10 cellular contexts compared by ENCODE assay signal in the genomic region with DNA sequence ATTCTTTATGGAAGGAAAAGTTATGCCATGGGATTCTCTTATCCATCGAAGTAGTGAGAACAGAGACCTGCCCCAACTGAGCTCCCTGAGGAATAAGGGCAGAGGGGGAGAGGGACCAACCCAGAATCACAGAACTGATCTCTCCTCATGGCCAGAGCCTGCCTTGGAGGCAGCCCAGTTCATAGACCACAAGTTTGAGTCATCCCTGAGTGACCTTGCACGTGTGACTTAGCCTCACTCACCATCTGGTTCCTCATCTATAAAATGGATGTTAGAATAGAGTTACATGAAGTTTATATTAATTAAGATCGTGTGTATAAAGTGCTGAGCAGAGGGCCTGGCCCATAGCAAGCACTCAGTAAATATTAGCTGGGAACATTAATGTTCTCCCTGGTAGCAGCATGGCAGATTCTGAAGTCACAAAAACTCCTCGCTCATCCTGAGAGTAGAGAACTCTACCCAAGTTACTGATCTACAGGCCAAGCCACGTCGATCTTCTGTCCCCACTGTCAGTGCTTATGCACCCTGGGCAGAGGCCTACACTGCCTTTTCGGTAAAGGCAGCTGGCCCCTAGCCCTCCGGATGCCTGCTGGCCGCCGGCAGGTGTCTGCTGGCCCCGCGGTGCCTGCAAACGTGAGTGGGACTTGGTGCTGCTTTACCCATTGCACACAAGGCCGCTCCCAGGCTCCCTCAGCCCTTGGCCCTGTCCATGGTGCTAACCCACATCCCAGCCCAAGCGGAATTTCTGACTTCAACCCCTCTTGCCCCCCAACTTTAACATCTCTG.
DNase-seq lines count a peak whose midpoint lies in the region; ATAC-seq and TF ChIP-seq lines count a peak whose summit lies in the region.
"Had no signal": no experiment of that assay in that cellular context is flagged by ENCODE, and none has a peak within 500 bp of the region (broad histone marks: within the 10 kb centered on the region; RNA-seq: fewer than 3 reads in every experiment).

No MANE protein-coding gene starts in this region.

- CTCF ChIA-PET in SK-N-SH (lab: Yijun Ruan, JAX), result interaction anchor here (0.8 to 2.3 kb wide), 8 partner anchors 9 to 404 kb away, joined by 3 to 7 read pairs (median 3); no protein-coding TSS in a partner anchor

- no peaks in the 10 kb centered on the region for H3K36me3 ChIP-seq in SK-N-SH (replicated peaks in 1 of 2; ENCODE audit: control insufficient read depth in 1 of 2, insufficient read depth in 2 of 2, low read length in 1 of 2)
- H3K36me3 ChIP-seq in upper lobe of right lung, result no peaks in the 10 kb centered on the region
- H3K36me3 ChIP-seq: HAP-1, upper lobe of left lung had no signal

- no peak overlapping the region for H2AFZ ChIP-seq in SK-N-SH (ENCODE audit: low read depth)

- H3K9ac ChIP-seq in SK-N-SH, result no peak overlapping the region

- no peaks in the 10 kb centered on the region for H3K9me2 ChIP-seq in SK-N-SH

- intact Hi-C loops in upper lobe of right lung (cut with DNase I), result no loop called here

- H4K20me1 ChIP-seq in SK-N-SH (ENCODE audit: insufficient read depth), result no peaks in the 10 kb centered on the region

- WGBS in SK-N-SH (ENCODE audit: low lambda C conversion rate), result 42% methylated on average over 12 of the region's 15 CpGs

- TF ChIP-seq EP300 in SK-N-SH (IDR thresholded peaks at IDR 0.05; ENCODE audit: borderline replicate concordance in 1 of 2, low read depth in 1 of 2, low read length in 1 of 2), result no peak

- no peaks in the 10 kb centered on the region for H3F3A ChIP-seq in SK-N-SH (replicated peaks; ENCODE audit: insufficient read depth)

- DNase-seq in stimulated activated CD4-positive, alpha-beta T cell treated with anti-CD3 and anti-CD28 coated beads, Interleukin-2, amount 100 ng/mL, for 24 hours, result peak; percentile 14 to 27
- DNase-seq in stimulated activated CD4-positive, alpha-beta T cell treated with anti-CD3 and anti-CD28 coated beads, Interleukin-4, amount 100 ng/mL, for 4 hours, result no peak
- DNase-seq in SK-N-SH, result no peak
- DNase-seq in fibroblast of peridontal ligament (ENCODE audit: extremely low read depth), result peak; percentile 26
- no peak for DNase-seq in upper lobe of right lung
- no peak for DNase-seq in T-helper 9 cell
- no peak for DNase-seq in D341Med (ENCODE audit: low spot score)
- DNase-seq in NCI-H1048 (lab: John Stamatoyannopoulos, UW), result no peak

- POLR2A ChIA-PET in SK-N-SH (lab: Yijun Ruan, JAX), result interaction anchor here (0.6 kb wide), 1 partner anchor 99 kb away, joined by 3 read pairs; no protein-coding TSS in a partner anchor

- H3K4me3 ChIP-seq in SK-N-SH (ENCODE audit: low read depth in 2 of 2, low read length in 1 of 2), result no peak overlapping the region
- H3K4me3 ChIP-seq in upper lobe of right lung, result no peak overlapping the region
- H3K4me3 ChIP-seq: HAP-1, upper lobe of left lung had no signal

- no peak overlapping the region for H3K4me2 ChIP-seq in SK-N-SH

- H3K27ac ChIP-seq in SK-N-SH (ENCODE audit: low read depth in 2 of 2, low read length in 1 of 2) (no peak overlapping the region), upper lobe of right lung (no peak overlapping the region)
- H3K27ac ChIP-seq: upper lobe of left lung had no signal

- H3K9me3 ChIP-seq in SK-N-SH (no peaks in the 10 kb centered on the region), upper lobe of right lung (no peaks in the 10 kb centered on the region)
- H3K9me3 ChIP-seq: HAP-1, upper lobe of left lung had no signal

- TF ChIP-seq CTCF in SK-N-SH (IDR thresholded peaks at IDR 0.05) (no peak), upper lobe of right lung (IDR thresholded peaks at IDR 0.05) (no peak)

- TF ChIP-seq RAD21 in SK-N-SH (IDR thresholded peaks at IDR 0.05; ENCODE audit: low read length), result no peak

- H3K27me3 ChIP-seq in SK-N-SH (ENCODE audit: insufficient read depth), result no peaks in the 10 kb centered on the region; the same call in 1 of the 2 replicates
- no peaks in the 10 kb centered on the region for H3K27me3 ChIP-seq in upper lobe of right lung
- H3K27me3 ChIP-seq: upper lobe of left lung had no signal

- H3K79me2 ChIP-seq in SK-N-SH (ENCODE audit: insufficient read depth), result no peaks in the 10 kb centered on the region

- peaks cover 0 to 35% of the 10 kb centered on the region in 2 experiments; a peak in 2 of 4 replicates for H3K4me1 ChIP-seq in SK-N-SH (ENCODE audit: control insufficient read depth in 1 of 2, insufficient read depth in 2 of 2, low read depth in 1 of 2, low read length in 1 of 2)
- no peaks in the 10 kb centered on the region for H3K4me1 ChIP-seq in upper lobe of right lung
- H3K4me1 ChIP-seq: HAP-1, upper lobe of left lung had no signal

- ATAC-seq in upper lobe of right lung, result peak; percentile 45

TF ChIP-seq in SK-N-SH, 30 proteins besides CTCF, POLR2A, EP300 and RAD21:
- TF ChIP-seq ELF1 (IDR thresholded peaks at IDR 0.05), result no peak
- TF ChIP-seq, protein P1, sequence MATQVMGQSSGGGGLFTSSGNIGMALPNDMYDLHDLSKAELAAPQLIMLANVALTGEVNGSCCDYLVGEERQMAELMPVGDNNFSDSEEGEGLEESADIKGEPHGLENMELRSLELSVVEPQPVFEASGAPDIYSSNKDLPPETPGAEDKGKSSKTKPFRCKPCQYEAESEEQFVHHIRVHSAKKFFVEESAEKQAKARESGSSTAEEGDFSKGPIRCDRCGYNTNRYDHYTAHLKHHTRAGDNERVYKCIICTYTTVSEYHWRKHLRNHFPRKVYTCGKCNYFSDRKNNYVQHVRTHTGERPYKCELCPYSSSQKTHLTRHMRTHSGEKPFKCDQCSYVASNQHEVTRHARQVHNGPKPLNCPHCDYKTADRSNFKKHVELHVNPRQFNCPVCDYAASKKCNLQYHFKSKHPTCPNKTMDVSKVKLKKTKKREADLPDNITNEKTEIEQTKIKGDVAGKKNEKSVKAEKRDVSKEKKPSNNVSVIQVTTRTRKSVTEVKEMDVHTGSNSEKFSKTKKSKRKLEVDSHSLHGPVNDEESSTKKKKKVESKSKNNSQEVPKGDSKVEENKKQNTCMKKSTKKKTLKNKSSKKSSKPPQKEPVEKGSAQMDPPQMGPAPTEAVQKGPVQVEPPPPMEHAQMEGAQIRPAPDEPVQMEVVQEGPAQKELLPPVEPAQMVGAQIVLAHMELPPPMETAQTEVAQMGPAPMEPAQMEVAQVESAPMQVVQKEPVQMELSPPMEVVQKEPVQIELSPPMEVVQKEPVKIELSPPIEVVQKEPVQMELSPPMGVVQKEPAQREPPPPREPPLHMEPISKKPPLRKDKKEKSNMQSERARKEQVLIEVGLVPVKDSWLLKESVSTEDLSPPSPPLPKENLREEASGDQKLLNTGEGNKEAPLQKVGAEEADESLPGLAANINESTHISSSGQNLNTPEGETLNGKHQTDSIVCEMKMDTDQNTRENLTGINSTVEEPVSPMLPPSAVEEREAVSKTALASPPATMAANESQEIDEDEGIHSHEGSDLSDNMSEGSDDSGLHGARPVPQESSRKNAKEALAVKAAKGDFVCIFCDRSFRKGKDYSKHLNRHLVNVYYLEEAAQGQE (IDR thresholded peaks at IDR 0.05; ENCODE audit: low read depth, low read length), result peak; percentile 98

Comparison
In these comparisons a context has a peak if more than half of its experiments do, and no peak if none do; other contexts are left out.
1. DNase-seq: peak in stimulated activated CD4-positive, alpha-beta T cell treated with anti-CD3 and anti-CD28 coated beads, Interleukin-2, amount 100 ng/mL, for 24 hours (2 of 2) and fibroblast of peridontal ligament (single experiment); none in stimulated activated CD4-positive, alpha-beta T cell treated with anti-CD3 and anti-CD28 coated beads, Interleukin-4, amount 100 ng/mL, for 4 hours (0 of 2), SK-N-SH (single experiment), upper lobe of right lung (single experiment), T-helper 9 cell (single experiment), D341Med (single experiment) and NCI-H1048 (single experiment).